In the genomic region with DNA sequence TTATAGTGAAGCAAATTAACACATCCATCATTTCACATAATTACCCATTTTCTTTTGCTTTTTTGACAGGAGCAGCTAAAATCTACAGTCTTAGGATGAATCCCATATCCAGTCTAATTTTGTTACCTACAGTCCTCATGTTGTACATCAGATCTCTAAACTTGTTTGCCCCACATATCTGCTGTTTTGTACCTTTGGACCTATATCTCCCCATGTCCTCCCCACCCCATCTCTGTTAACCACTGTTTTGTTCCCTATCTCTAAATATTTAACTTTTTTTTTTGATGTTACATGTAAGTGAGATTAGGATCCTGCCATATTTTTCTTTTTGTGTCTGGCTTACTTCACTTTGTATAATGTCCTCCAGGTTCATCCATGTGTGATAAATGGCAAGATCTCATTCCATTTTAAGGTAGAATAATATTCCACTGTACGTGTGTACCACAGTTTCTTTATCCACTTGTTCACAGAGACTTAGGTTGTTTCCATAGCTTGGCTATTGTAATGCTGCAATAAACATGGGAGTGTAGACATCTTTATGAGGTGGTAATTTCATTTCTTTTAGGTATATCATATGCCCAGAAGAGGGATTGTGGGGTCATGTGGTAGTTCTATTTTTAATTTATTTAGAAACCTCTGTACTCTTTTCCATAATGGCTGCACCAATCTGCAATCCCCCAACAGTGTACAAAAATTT, we compare ENCODE assay signal across 1 cellular context.
TF ChIP-seq lines count a peak whose summit lies in the region.

No MANE protein-coding gene starts in this region.

TF ChIP-seq in GM12878, 131 proteins besides CTCF, POLR2A, EP300 and RAD21:
- TF ChIP-seq TARDBP (IDR thresholded peaks at IDR 0.05; ENCODE audit: borderline replicate concordance) (no peak), NRF1 (conservative IDR thresholded peaks at IDR 0.05; ENCODE audit: low read depth, low read length) (no peak), E2F4 (IDR thresholded peaks at IDR 0.05; ENCODE audit: low read depth, low read length) (no peak), NR2C2 (IDR thresholded peaks at IDR 0.05; ENCODE audit: borderline replicate concordance, control insufficient read depth, insufficient read length, low read depth) (no peak), STAT1 (conservative IDR thresholded peaks at IDR 0.05) (no peak), NR2C1 (IDR thresholded peaks at IDR 0.05) (no peak), ZNF207 (IDR thresholded peaks at IDR 0.05; ENCODE audit: borderline replicate concordance) (no peak), TCF3 (IDR thresholded peaks at IDR 0.05; ENCODE audit: borderline replicate concordance, insufficient read depth, low read depth, low read length) (no peak), ZNF24 (IDR thresholded peaks at IDR 0.05) (no peak), HDAC6 (IDR thresholded peaks at IDR 0.05; ENCODE audit: unreplicated experiment) (no peak), TAF1 (IDR thresholded peaks at IDR 0.05; ENCODE audit: borderline replicate concordance, low read depth, low read length) (no peak), MAX (IDR thresholded peaks at IDR 0.05; ENCODE audit: low read depth, low read length) (no peak), SIN3A (IDR thresholded peaks at IDR 0.05; ENCODE audit: low read depth, low read length) (no peak), RFX5 (IDR thresholded peaks at IDR 0.05; ENCODE audit: low read depth, low read length) (no peak), STAT3 (IDR thresholded peaks at IDR 0.05; ENCODE audit: low read depth, low read length) (no peak), MYC (IDR thresholded peaks at IDR 0.05; ENCODE audit: insufficient read depth, insufficient read length, insufficient replicate concordance, low read length, severe bottlenecking) (no peak), ZNF622 (IDR thresholded peaks at IDR 0.05) (no peak), IKZF2 (IDR thresholded peaks at IDR 0.05) (no peak)
